ENCODE assay signal across 8 cellular contexts in genomic region chr13:42041017-42041683, GRCh38. TPM values are rescaled to one million over a fixed set of nuclear protein-coding genes. Genes with fewer than 3 reads are reported as not detected.
DNase-seq lines count a peak whose midpoint lies in the region; ATAC-seq, FAIRE-seq and TF ChIP-seq lines count a peak whose summit lies in the region.

No MANE protein-coding gene starts in this region.

- H3K4me3 Mint-ChIP-seq in activated naive CD8-positive, alpha-beta T cell treated with anti-CD3 and anti-CD28 coated beads for 36 hours, result peak overlapping the region; percentile 90

- peak overlapping the region; percentile 89 for H3K4me2 ChIP-seq in OCI-LY3 (ENCODE audit: low read length)

- H3K36me3 Mint-ChIP-seq in activated naive CD8-positive, alpha-beta T cell treated with anti-CD3 and anti-CD28 coated beads for 36 hours, result peaks cover 15% of the 10 kb centered on the region

- no peaks in the 10 kb centered on the region for H3K36me3 ChIP-seq in OCI-LY3 (replicated peaks; ENCODE audit: low read depth, low read length)
- no peaks in the 10 kb centered on the region for H3K36me3 ChIP-seq in cardiac muscle cell
- H3K36me3 ChIP-seq in pancreas, result no peaks in the 10 kb centered on the region

- peak overlapping the region; percentile 8; the same call in 1 of the 2 replicates for H2AFZ ChIP-seq in OCI-LY3 (ENCODE audit: low read depth, low read length)

- H3K79me2 ChIP-seq in OCI-LY3 (ENCODE audit: low read length), result peaks cover 12% of the 10 kb centered on the region

- H3K9me3 ChIP-seq in OCI-LY3 (ENCODE audit: insufficient read depth, low read length), result peaks cover 1% of the 10 kb centered on the region; the same call in 1 of the 2 replicates
- H3K9me3 ChIP-seq in cardiac muscle cell (ENCODE audit: low read depth), result no peaks in the 10 kb centered on the region
- H3K9me3 ChIP-seq in pancreas, result no peaks in the 10 kb centered on the region

- ATAC-seq in GM19035 (IDR thresholded peaks at IDR 0.05; ENCODE audit: unreplicated experiment) (peak; percentile 24), HG03196 (IDR thresholded peaks at IDR 0.05; ENCODE audit: unreplicated experiment) (peak; percentile 20), pancreas (peak; percentile 44 to 72 (median 60))

- H3K27ac ChIP-seq in C4-2B, result peak overlapping the region; percentile 86
- H3K27ac ChIP-seq in OCI-LY3 (ENCODE audit: low read length), result no peak overlapping the region
- peak overlapping the region; percentile 44 for H3K27ac ChIP-seq in cardiac muscle cell
- peak overlapping the region in 3 of 4 donors; percentile 15 to 66 (median 46) for H3K27ac ChIP-seq in pancreas

- WGBS in pancreas, 2 donors, result 0 to 1% methylated on average over 54 to 58 of the region's 58 CpGs

- peaks cover 20% of the 10 kb centered on the region for H3K4me1 Mint-ChIP-seq in activated naive CD8-positive, alpha-beta T cell treated with anti-CD3 and anti-CD28 coated beads for 36 hours

- peaks cover 2% of the 10 kb centered on the region for H3K9me3 Mint-ChIP-seq in activated naive CD8-positive, alpha-beta T cell treated with anti-CD3 and anti-CD28 coated beads for 36 hours

- H3K27me3 Mint-ChIP-seq in activated naive CD8-positive, alpha-beta T cell treated with anti-CD3 and anti-CD28 coated beads for 36 hours, result no peaks in the 10 kb centered on the region

- H3K27ac Mint-ChIP-seq in activated naive CD8-positive, alpha-beta T cell treated with anti-CD3 and anti-CD28 coated beads for 36 hours, result peak overlapping the region; percentile 81

- 0 out of 2 replicates have a peak, but pooled peaks cover 3% of the 10 kb centered on the region for H4K20me1 ChIP-seq in OCI-LY3 (ENCODE audit: insufficient read depth, low read length)

- peaks cover 15% of the 10 kb centered on the region for H3K27me3 ChIP-seq in OCI-LY3 (ENCODE audit: low read depth, low read length)
- peaks cover 24% of the 10 kb centered on the region for H3K27me3 ChIP-seq in cardiac muscle cell
- no peaks in the 10 kb centered on the region for H3K27me3 ChIP-seq in pancreas

- H3K4me1 ChIP-seq in OCI-LY3 (ENCODE audit: low read length), result peaks cover 13% of the 10 kb centered on the region
- peaks cover under 1% of the 10 kb centered on the region for H3K4me1 ChIP-seq in cardiac muscle cell (ENCODE audit: low read depth)
- H3K4me1 ChIP-seq in pancreas, result peaks cover 0 to 6% (median 0%) of the 10 kb centered on the region in 3 donors

- TF ChIP-seq CTCF in C4-2B (conservative IDR thresholded peaks at IDR 0.05), result no peak
- TF ChIP-seq CTCF in OCI-LY3 (IDR thresholded peaks at IDR 0.05; ENCODE audit: low read depth, low read length), result no peak
- TF ChIP-seq CTCF in cardiac muscle cell (IDR thresholded peaks at IDR 0.05; ENCODE audit: low read depth, low read length), result no peak
- TF ChIP-seq CTCF in pancreas (IDR thresholded peaks at IDR 0.05), result no peak

- H3K4me3 ChIP-seq in OCI-LY3 (ENCODE audit: low read length), result peak overlapping the region; percentile 77
- peak overlapping the region; percentile 55 for H3K4me3 ChIP-seq in cardiac muscle cell
- H3K4me3 ChIP-seq in pancreas, result peak overlapping the region; percentile 45 to 82 (median 65)

- peak overlapping the region; percentile 68 for H3K9ac ChIP-seq in OCI-LY3 (ENCODE audit: low read length)

- intact Hi-C loops in pancreas (cut with DNase I), result no loop called here

- DNase-seq in activated naive CD8-positive, alpha-beta T cell treated with anti-CD3 and anti-CD28 coated beads for 36 hours, result peak; percentile 61
- DNase-seq in cardiac muscle cell (ENCODE audit: low read depth in 1 of 2, low spot score in 1 of 2), result peak; percentile 59 to 63
- DNase-seq in pancreas, result peak in 5 of 6 donors; percentile 33 to 76 (median 52)
- DNase-seq in hippocampal formation (lab: John Stamatoyannopoulos, UW), result no peak

- FAIRE-seq in pancreas (lab: Jason Lieb, UNC), result no peak

RNA-seq across cellular contexts. Expression of gene DGKH, which starts 7.3 kb away (rescaled TPM):
- 10 to 100 TPM; 11.7 to 12.2 TPM for total RNA-seq in activated naive CD8-positive, alpha-beta T cell treated with anti-CD3 and anti-CD28 coated beads for 36 hours
- total RNA-seq in cardiac muscle cell (3.8 and 11.2 TPM in 2 replicates), pancreas (1 to 10 TPM; 1.5 to 5.0 (median 1.8) TPM)
- polyA plus RNA-seq in cardiac muscle cell (2.0 and 3.2 TPM in 2 replicates), pancreas (1 to 10 TPM in 1 of 2 donors, under 1 TPM in 1; 0.87 to 1.1 TPM)

Comparison
In these comparisons a context has a peak if more than half of its experiments do, and no peak if none do; other contexts are left out.
1. DNase-seq: peak in activated naive CD8-positive, alpha-beta T cell treated with anti-CD3 and anti-CD28 coated beads for 36 hours (single experiment), cardiac muscle cell (2 of 2) and pancreas (5 of 6); none in hippocampal formation (0 of 2).
2. Peak in every context shown above with its lines, with median percentiles within 50 percentile points of each other: ATAC-seq and H3K4me3 ChIP-seq.